In genomic region chr17:14499976-14500375, GRCh38 we compare ENCODE assay signal across 8 cellular contexts.
"Had no signal": no experiment of that assay in that cellular context is flagged by ENCODE, and none has a peak within 500 bp of the region (broad histone marks: within the 10 kb centered on the region; RNA-seq: fewer than 3 reads in every experiment).

No MANE protein-coding gene starts in this region.

- H2AFZ ChIP-seq: GM23248 had no signal

- H3K4me3 ChIP-seq: GM23248, HAP-1 had no signal

- H3K27ac ChIP-seq: GM23248, HL-60 had no signal

- H3K4me1 ChIP-seq: HAP-1 had no signal

- H3K9me3 ChIP-seq: HAP-1 had no signal

- DNase-seq: GM23248, GOT3, H7, HFFc6 had no signal

- H3K36me3 ChIP-seq: HAP-1 had no signal

- ATAC-seq: HCT116, HepG2 had no signal
